In the genomic region with DNA sequence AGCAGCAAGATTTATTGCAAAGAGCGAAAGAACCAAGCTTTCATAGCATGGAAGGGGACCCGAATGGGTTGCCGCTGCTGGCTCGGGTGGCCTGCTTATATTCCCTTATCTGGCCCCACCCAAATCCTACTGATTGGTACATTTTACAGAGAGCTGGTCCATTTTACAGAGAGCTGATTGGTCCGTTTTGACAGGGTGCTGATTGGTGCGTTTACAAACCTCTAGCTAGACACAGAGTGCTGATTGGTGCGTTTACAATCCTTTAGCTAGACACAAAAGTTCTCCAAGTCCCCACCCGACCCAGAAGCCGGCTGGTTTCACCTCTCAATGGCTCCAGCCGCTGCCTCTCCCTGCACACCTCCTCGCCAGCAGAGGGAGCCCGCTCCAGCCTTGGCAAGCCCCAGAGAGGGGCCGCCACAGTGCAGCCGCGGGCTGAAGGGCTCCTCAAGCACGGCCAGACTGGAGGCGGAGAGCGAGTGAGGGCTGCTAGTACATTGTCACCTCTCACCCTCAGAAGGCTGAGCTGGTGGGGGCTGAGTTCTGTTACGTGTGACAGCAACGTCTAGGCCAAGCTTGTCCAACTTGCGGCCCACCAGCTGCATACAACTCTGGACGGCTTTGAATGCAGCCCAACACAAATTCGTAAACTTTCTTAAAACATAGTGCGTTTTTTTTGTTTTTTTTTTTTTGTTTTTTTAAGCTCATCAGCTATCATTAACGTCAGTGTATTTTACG, we compare ENCODE assay signal across 9 cellular contexts. TPM values are rescaled to one million over a fixed set of nuclear protein-coding genes. Genes with fewer than 3 reads are reported as not detected.
DNase-seq lines count a peak whose midpoint lies in the region; ATAC-seq, FAIRE-seq and TF ChIP-seq lines count a peak whose summit lies in the region.
"Had no signal": no experiment of that assay in that cellular context is flagged by ENCODE, and none has a peak within 500 bp of the region (broad histone marks: within the 10 kb centered on the region; RNA-seq: fewer than 3 reads in every experiment).

No MANE protein-coding gene starts in this region.

- H3K9me3 Mint-ChIP-seq in WTC11 = peaks cover 38% of the 10 kb centered on the region
- no peaks in the 10 kb centered on the region for H3K9me3 Mint-ChIP-seq in stimulated activated effector memory CD8-positive, alpha-beta T cell treated with anti-CD3 and anti-CD28 coated beads, Interleukin-12 subunit alpha, Interleukin-12 subunit beta, amount 100 ng/mL, for 72 hours

- H3K4me3 ChIP-seq in choroid plexus epithelial cell (ENCODE audit: low read depth, low read length) (peak overlapping the region; percentile 41), mononuclear cell (ENCODE audit: low read length) (peak overlapping the region; percentile 25)

- POLR2A ChIA-PET in WTC11 (lab: Charles Lee) = no interaction called here

- no peak for FAIRE-seq in H54 (lab: Jason Lieb, UNC)

- TF ChIP-seq CTCF in WTC11 (IDR thresholded peaks at IDR 0.05) (peak; percentile 50), choroid plexus epithelial cell (conservative IDR thresholded peaks at IDR 0.05; ENCODE audit: low read depth, low read length) (peak; percentile 59)

- H3K27me3 ChIP-seq in mononuclear cell (ENCODE audit: insufficient read depth, low read length) = no peaks in the 10 kb centered on the region

- H3K9me3 ChIP-seq in mononuclear cell (ENCODE audit: low read depth, low read length) = no peaks in the 10 kb centered on the region

- peak; percentile 47 for ATAC-seq in GM18498 (IDR thresholded peaks at IDR 0.05; ENCODE audit: unreplicated experiment)
- peak; percentile 92 for ATAC-seq in HG03378 (IDR thresholded peaks at IDR 0.05; ENCODE audit: unreplicated experiment)
- peak; percentile 98 for ATAC-seq in WTC11
- peak; percentile 97 for ATAC-seq in stimulated activated effector memory CD8-positive, alpha-beta T cell treated with anti-CD3 and anti-CD28 coated beads, Interleukin-12 subunit alpha, Interleukin-12 subunit beta, amount 100 ng/mL, for 72 hours

- peaks cover 13% of the 10 kb centered on the region for H3K36me3 Mint-ChIP-seq in WTC11
- H3K36me3 Mint-ChIP-seq in stimulated activated effector memory CD8-positive, alpha-beta T cell treated with anti-CD3 and anti-CD28 coated beads, Interleukin-12 subunit alpha, Interleukin-12 subunit beta, amount 100 ng/mL, for 72 hours = no peaks in the 10 kb centered on the region

- peaks cover 15% of the 10 kb centered on the region for H3K27me3 Mint-ChIP-seq in WTC11 (ENCODE audit: low read depth)

- 0 out of 2 replicates have a peak, but pooled peaks cover 3% of the 10 kb centered on the region for H3K4me1 Mint-ChIP-seq in WTC11
- H3K4me1 Mint-ChIP-seq in stimulated activated effector memory CD8-positive, alpha-beta T cell treated with anti-CD3 and anti-CD28 coated beads, Interleukin-12 subunit alpha, Interleukin-12 subunit beta, amount 100 ng/mL, for 72 hours = peaks cover 8% of the 10 kb centered on the region

- CTCF ChIA-PET in WTC11 (lab: Charles Lee) = interaction anchor here (0.6 to 3.2 kb wide), 29 partner anchors 9 to 765 kb away, joined by 3 to 21 read pairs (median 5); partner anchors contain the start of gene BTBD10

- no peak overlapping the region for H3K27ac Mint-ChIP-seq in WTC11
- peak overlapping the region; percentile 70 for H3K27ac Mint-ChIP-seq in stimulated activated effector memory CD8-positive, alpha-beta T cell treated with anti-CD3 and anti-CD28 coated beads, Interleukin-12 subunit alpha, Interleukin-12 subunit beta, amount 100 ng/mL, for 72 hours

- peak; percentile 88 for DNase-seq in WTC11 (ENCODE audit: low spot score)
- DNase-seq in choroid plexus epithelial cell (ENCODE audit: low read depth) = peak; percentile 44
- peak; percentile 42 to 69 for DNase-seq in stimulated activated effector memory CD8-positive, alpha-beta T cell treated with anti-CD3 and anti-CD28 coated beads, Interleukin-12 subunit alpha, Interleukin-12 subunit beta, amount 100 ng/mL, for 72 hours (ENCODE audit: low spot score in 2 of 2)
- DNase-seq in H54 (ENCODE audit: insufficient read length, low spot score) = no peak
- no peak for DNase-seq in globus pallidus (ENCODE audit: low spot score)

- no peaks in the 10 kb centered on the region for H3K4me1 ChIP-seq in mononuclear cell (ENCODE audit: insufficient read depth, low read length)

- no peak for TF ChIP-seq POLR2A in H54 (IDR thresholded peaks at IDR 0.05; ENCODE audit: low read depth, low read length)

- H3K4me3 Mint-ChIP-seq in WTC11 = peak overlapping the region; percentile 44
- peak overlapping the region; percentile 56 for H3K4me3 Mint-ChIP-seq in stimulated activated effector memory CD8-positive, alpha-beta T cell treated with anti-CD3 and anti-CD28 coated beads, Interleukin-12 subunit alpha, Interleukin-12 subunit beta, amount 100 ng/mL, for 72 hours

TF ChIP-seq in WTC11, 78 proteins besides CTCF, POLR2A, EP300 and RAD21:
- TF ChIP-seq, protein P1, sequence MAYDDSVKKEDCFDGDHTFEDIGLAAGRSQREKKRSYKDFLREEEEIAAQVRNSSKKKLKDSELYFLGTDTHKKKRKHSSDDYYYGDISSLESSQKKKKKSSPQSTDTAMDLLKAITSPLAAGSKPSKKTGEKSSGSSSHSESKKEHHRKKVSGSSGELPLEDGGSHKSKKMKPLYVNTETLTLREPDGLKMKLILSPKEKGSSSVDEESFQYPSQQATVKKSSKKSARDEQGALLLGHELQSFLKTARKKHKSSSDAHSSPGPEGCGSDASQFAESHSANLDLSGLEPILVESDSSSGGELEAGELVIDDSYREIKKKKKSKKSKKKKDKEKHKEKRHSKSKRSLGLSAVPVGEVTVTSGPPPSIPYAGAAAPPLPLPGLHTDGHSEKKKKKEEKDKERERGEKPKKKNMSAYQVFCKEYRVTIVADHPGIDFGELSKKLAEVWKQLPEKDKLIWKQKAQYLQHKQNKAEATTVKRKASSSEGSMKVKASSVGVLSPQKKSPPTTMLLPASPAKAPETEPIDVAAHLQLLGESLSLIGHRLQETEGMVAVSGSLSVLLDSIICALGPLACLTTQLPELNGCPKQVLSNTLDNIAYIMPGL (CRISPR knock-in tag; IDR thresholded peaks at IDR 0.05) = 0 out of 2 replicates have a peak, but pooled peaks have one; percentile 32
- no peak for TF ChIP-seq ZNF396 (CRISPR knock-in tag; IDR thresholded peaks at IDR 0.05; ENCODE audit: borderline replicate concordance)
- no peak for TF ChIP-seq MYBL2 (CRISPR knock-in tag; IDR thresholded peaks at IDR 0.05)
- TF ChIP-seq GABPB1 (CRISPR knock-in tag; IDR thresholded peaks at IDR 0.05) = 0 out of 2 replicates have a peak, but pooled peaks have one; percentile 37
- peak; percentile 36; the same call in 1 of the 2 replicates for TF ChIP-seq NFYB (CRISPR knock-in tag; conservative IDR thresholded peaks at IDR 0.05; ENCODE audit: low read depth)

RNA-seq across cellular contexts. Expression of gene PTH, which starts 8.7 kb away (rescaled TPM):
- total RNA-seq in WTC11 (2021) = not detected in 3 replicates
- not detected for total RNA-seq in mononuclear cell
- total RNA-seq: T-helper 2 cell treated with Interferon-gamma antibody and Interleukin-4, amounts not matched to agents 100 ng/mL and 5 ng/mL, for 36 hours had no signal

RNA-seq across cellular contexts. Expression of gene BTBD10, which starts 24.1 kb away (rescaled TPM):
- total RNA-seq in WTC11 (2021) (18.4 to 19.4 TPM (median 18.6 TPM) in 3 replicates), mononuclear cell (40.8 TPM)

Comparison
In these comparisons a context has a peak if more than half of its experiments do, and no peak if none do; other contexts are left out.
1. ATAC-seq: peak in every context shown above with its lines; median percentile 98 in WTC11; 97 in stimulated activated effector memory CD8-positive, alpha-beta T cell treated with anti-CD3 and anti-CD28 coated beads, Interleukin-12 subunit alpha, Interleukin-12 subunit beta, amount 100 ng/mL, for 72 hours; 92 in HG03378; 47 in GM18498.
2. DNase-seq: peak in WTC11 (single experiment), choroid plexus epithelial cell (single experiment) and stimulated activated effector memory CD8-positive, alpha-beta T cell treated with anti-CD3 and anti-CD28 coated beads, Interleukin-12 subunit alpha, Interleukin-12 subunit beta, amount 100 ng/mL, for 72 hours (2 of 2); none in H54 (single experiment) and globus pallidus (single experiment).